Comparison of ENCODE assay signal across 8 cellular contexts in the genomic region with DNA sequence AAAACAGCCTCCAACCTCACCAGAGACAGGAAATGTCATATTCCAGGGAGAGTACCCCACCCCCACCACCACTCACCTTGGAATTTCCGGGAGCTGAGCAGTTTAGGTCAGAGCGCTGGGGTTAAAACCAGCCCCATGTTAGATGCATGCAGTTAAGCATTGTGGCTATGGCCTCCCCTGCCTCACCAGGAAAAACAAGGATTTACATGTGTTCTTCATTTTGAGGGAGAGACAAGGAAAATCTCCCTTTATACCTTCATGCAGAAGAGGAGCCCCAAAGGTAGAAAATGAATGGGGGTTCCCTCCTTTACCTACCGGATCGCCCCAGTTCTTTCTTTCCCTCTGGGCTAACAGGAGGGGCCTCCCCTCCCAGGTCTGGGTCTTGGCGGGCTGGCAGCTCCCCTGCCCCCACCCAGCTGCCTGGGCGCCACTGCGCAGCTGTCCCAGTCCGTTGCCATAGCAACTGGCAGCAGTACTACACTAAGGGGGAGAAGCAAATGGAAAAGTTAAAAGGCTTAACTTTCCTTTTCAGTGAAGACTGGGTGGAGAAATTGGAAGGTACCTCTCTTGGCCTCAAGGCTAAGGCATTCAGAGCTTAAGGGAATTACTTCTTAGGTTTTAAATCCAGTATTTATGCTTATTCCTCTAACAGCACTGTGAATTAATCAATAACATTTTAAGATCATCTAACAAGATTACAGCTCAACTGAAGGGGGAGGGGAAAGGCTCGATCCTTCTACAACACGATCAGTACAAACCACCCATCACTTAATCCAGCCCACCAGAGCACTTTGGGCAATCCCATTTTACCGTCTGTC. TPM values are rescaled to one million over a fixed set of nuclear protein-coding genes. Genes with fewer than 3 reads are reported as not detected.
A peak's percentile ranks its signal among the peaks of the same experiment; 100 is the strongest.
DNase-seq lines count a peak whose midpoint lies in the region; ATAC-seq lines count a peak whose summit lies in the region.

No MANE protein-coding gene starts in this region.

- peaks cover 46% of the 10 kb centered on the region for H3K4me1 Mint-ChIP-seq in activated CD4-positive, alpha-beta memory T cell treated with anti-CD3 and anti-CD28 coated beads for 36 hours (ENCODE audit: low read depth)
- H3K4me1 Mint-ChIP-seq in activated CD4-positive, alpha-beta memory T cell treated with anti-CD3 and anti-CD28 coated beads, Interleukin-2, amount 10 ng/mL, durations not matched to agents 7 days and 5 days: peaks cover 24% of the 10 kb centered on the region
- peaks cover 30% of the 10 kb centered on the region for H3K4me1 Mint-ChIP-seq in stimulated activated naive CD8-positive, alpha-beta T cell treated with anti-CD3 and anti-CD28 coated beads, Interleukin-15, amount 100 ng/mL, for 72 hours

- CTCF ChIA-PET in activated CD4-positive, alpha-beta memory T cell treated with anti-CD3 and anti-CD28 coated beads for 36 hours (lab: Charles Lee): interaction anchor here (0.8 to 2.4 kb wide), 7 partner anchors 10 to 400 kb away, joined by 3 to 10 read pairs (median 6); a partner anchor contains a TSS
- CTCF ChIA-PET in activated CD4-positive, alpha-beta memory T cell treated with anti-CD3 and anti-CD28 coated beads, Interleukin-2, amount 10 ng/mL, durations not matched to agents 7 days and 5 days (lab: Charles Lee): interaction anchor here (1.2 to 2.3 kb wide), 4 partner anchors 8 to 120 kb away, joined by 3 to 10 read pairs (median 6); a partner anchor contains a TSS

- peak; percentile 38 for DNase-seq in activated CD4-positive, alpha-beta memory T cell treated with anti-CD3 and anti-CD28 coated beads for 36 hours
- DNase-seq in activated CD4-positive, alpha-beta memory T cell treated with anti-CD3 and anti-CD28 coated beads, Interleukin-2, amount 10 ng/mL, durations not matched to agents 7 days and 5 days: no peak
- peak; percentile 90 to 96 for DNase-seq in NCI-H524 (lab: John Stamatoyannopoulos, UW)
- DNase-seq in activated CD8-positive, alpha-beta memory T cell treated with anti-CD3 and anti-CD28 coated beads, Interleukin-2, amount 50 U/mL, for 48 hours: peak; percentile 69
- DNase-seq in epithelial cell of prostate (ENCODE audit: low read depth, low spot score): no peak
- peak; percentile 41 to 70 for DNase-seq in stimulated activated naive CD8-positive, alpha-beta T cell treated with anti-CD3 and anti-CD28 coated beads, Interleukin-15, amount 100 ng/mL, for 72 hours

- WGBS in mesodermal cell (ENCODE audit: insufficient coverage in 2 of 2), 2 experiments: 0% methylated on average over 3 to 4 of the region's 11 CpGs

- peaks cover 53% of the 10 kb centered on the region for H3K4me1 ChIP-seq in mesodermal cell (ENCODE audit: control insufficient read depth, insufficient read depth, low read length, poor library complexity, severe bottlenecking)

- no peaks in the 10 kb centered on the region for H3K9me3 ChIP-seq in mesodermal cell (ENCODE audit: control insufficient read depth, low read length)

- H3K27ac Mint-ChIP-seq in activated CD4-positive, alpha-beta memory T cell treated with anti-CD3 and anti-CD28 coated beads for 36 hours: no peak overlapping the region
- no peak overlapping the region for H3K27ac Mint-ChIP-seq in activated CD4-positive, alpha-beta memory T cell treated with anti-CD3 and anti-CD28 coated beads, Interleukin-2, amount 10 ng/mL, durations not matched to agents 7 days and 5 days
- H3K27ac Mint-ChIP-seq in stimulated activated naive CD8-positive, alpha-beta T cell treated with anti-CD3 and anti-CD28 coated beads, Interleukin-15, amount 100 ng/mL, for 72 hours: peak overlapping the region; percentile 94

- POLR2A ChIA-PET in activated CD4-positive, alpha-beta memory T cell treated with anti-CD3 and anti-CD28 coated beads for 36 hours (lab: Charles Lee): interaction anchor here (1.2 kb wide), 1 partner anchor 25 kb away, joined by 3 read pairs; no protein-coding TSS in a partner anchor
- POLR2A ChIA-PET in activated CD4-positive, alpha-beta memory T cell treated with anti-CD3 and anti-CD28 coated beads, Interleukin-2, amount 10 ng/mL, durations not matched to agents 7 days and 5 days (lab: Charles Lee): interaction anchor here (1.0 to 6.6 kb wide), 3 partner anchors 11 to 21 kb away, joined by 3 to 33 read pairs (median 5); a partner anchor contains a TSS

- H3K27ac ChIP-seq in epithelial cell of prostate: peak overlapping the region; percentile 84
- H3K27ac ChIP-seq in mesodermal cell (ENCODE audit: low read depth, low read length, severe bottlenecking): peak overlapping the region; percentile 99

- H3K9me3 Mint-ChIP-seq in activated CD4-positive, alpha-beta memory T cell treated with anti-CD3 and anti-CD28 coated beads for 36 hours: no peaks in the 10 kb centered on the region
- H3K9me3 Mint-ChIP-seq in activated CD4-positive, alpha-beta memory T cell treated with anti-CD3 and anti-CD28 coated beads, Interleukin-2, amount 10 ng/mL, durations not matched to agents 7 days and 5 days: no peaks in the 10 kb centered on the region
- no peaks in the 10 kb centered on the region for H3K9me3 Mint-ChIP-seq in stimulated activated naive CD8-positive, alpha-beta T cell treated with anti-CD3 and anti-CD28 coated beads, Interleukin-15, amount 100 ng/mL, for 72 hours

- H3K36me3 ChIP-seq in mesodermal cell (ENCODE audit: control insufficient read depth, insufficient read depth, low read length): peaks cover 33% of the 10 kb centered on the region

- no peaks in the 10 kb centered on the region for H3K27me3 Mint-ChIP-seq in activated CD4-positive, alpha-beta memory T cell treated with anti-CD3 and anti-CD28 coated beads for 36 hours
- H3K27me3 Mint-ChIP-seq in activated CD4-positive, alpha-beta memory T cell treated with anti-CD3 and anti-CD28 coated beads, Interleukin-2, amount 10 ng/mL, durations not matched to agents 7 days and 5 days: no peaks in the 10 kb centered on the region
- H3K27me3 Mint-ChIP-seq in stimulated activated naive CD8-positive, alpha-beta T cell treated with anti-CD3 and anti-CD28 coated beads, Interleukin-15, amount 100 ng/mL, for 72 hours: no peaks in the 10 kb centered on the region

- peaks cover 33% of the 10 kb centered on the region for H3K36me3 Mint-ChIP-seq in activated CD4-positive, alpha-beta memory T cell treated with anti-CD3 and anti-CD28 coated beads for 36 hours
- H3K36me3 Mint-ChIP-seq in activated CD4-positive, alpha-beta memory T cell treated with anti-CD3 and anti-CD28 coated beads, Interleukin-2, amount 10 ng/mL, durations not matched to agents 7 days and 5 days (ENCODE audit: low read depth): peaks cover 19% of the 10 kb centered on the region

- intact Hi-C loops in activated CD4-positive, alpha-beta memory T cell treated with anti-CD3 and anti-CD28 coated beads for 36 hours (cut with micrococcal nuclease): no loop called here

- H3K4me3 Mint-ChIP-seq in activated CD4-positive, alpha-beta memory T cell treated with anti-CD3 and anti-CD28 coated beads for 36 hours: no peak overlapping the region
- H3K4me3 Mint-ChIP-seq in activated CD4-positive, alpha-beta memory T cell treated with anti-CD3 and anti-CD28 coated beads, Interleukin-2, amount 10 ng/mL, durations not matched to agents 7 days and 5 days: no peak overlapping the region
- peak overlapping the region; percentile 73 to 91 for H3K4me3 Mint-ChIP-seq in stimulated activated naive CD8-positive, alpha-beta T cell treated with anti-CD3 and anti-CD28 coated beads, Interleukin-15, amount 100 ng/mL, for 72 hours

- peak; percentile 79 for ATAC-seq in HG03196 (IDR thresholded peaks at IDR 0.05; ENCODE audit: unreplicated experiment)
- peak; percentile 98 for ATAC-seq in stimulated activated naive CD8-positive, alpha-beta T cell treated with anti-CD3 and anti-CD28 coated beads, Interleukin-15, amount 100 ng/mL, for 72 hours

- H3K4me3 ChIP-seq in mesodermal cell (ENCODE audit: extremely low read depth, insufficient read depth, low read length, poor library complexity, severe bottlenecking): peak overlapping the region; percentile 35

RNA-seq across cellular contexts. Expression of a gene that starts 20.5 kb away (rescaled TPM):
- 100 to 1,000 TPM; 132 to 138 TPM for total RNA-seq in activated CD4-positive, alpha-beta memory T cell treated with anti-CD3 and anti-CD28 coated beads for 36 hours
- total RNA-seq in activated CD4-positive, alpha-beta memory T cell treated with anti-CD3 and anti-CD28 coated beads, Interleukin-2, amount 10 ng/mL, durations not matched to agents 7 days and 5 days: 100 to 1,000 TPM; 103 to 106 TPM
- polyA plus RNA-seq in mesodermal cell (2013, experiment 1 of 2): 70.9 TPM
- polyA plus RNA-seq in mesodermal cell (2013, experiment 2 of 2): 64.6 TPM

RNA-seq across cellular contexts. Expression of a gene that starts 21.1 kb away (rescaled TPM):
- 1,000 to 10,000 TPM; 2,070 to 2,080 TPM for total RNA-seq in activated CD4-positive, alpha-beta memory T cell treated with anti-CD3 and anti-CD28 coated beads for 36 hours
- total RNA-seq in activated CD4-positive, alpha-beta memory T cell treated with anti-CD3 and anti-CD28 coated beads, Interleukin-2, amount 10 ng/mL, durations not matched to agents 7 days and 5 days: 1,000 to 10,000 TPM; 1,361 to 1,363 TPM
- 1,805 TPM for polyA plus RNA-seq in mesodermal cell (2013, experiment 1 of 2)
- polyA plus RNA-seq in mesodermal cell (2013, experiment 2 of 2): 1,831 TPM

RNA-seq across cellular contexts. Expression of a gene that starts 41.4 kb away (rescaled TPM):
- not detected for total RNA-seq in activated CD4-positive, alpha-beta memory T cell treated with anti-CD3 and anti-CD28 coated beads for 36 hours
- under 1 TPM in 1 of 2 experiments, not detected in 1; 0.20 TPM for total RNA-seq in activated CD4-positive, alpha-beta memory T cell treated with anti-CD3 and anti-CD28 coated beads, Interleukin-2, amount 10 ng/mL, durations not matched to agents 7 days and 5 days
- 1.5 TPM for polyA plus RNA-seq in mesodermal cell (2013, experiment 1 of 2)
- polyA plus RNA-seq in mesodermal cell (2013, experiment 2 of 2): 1.7 TPM

Comparison
In these comparisons a context has a peak if more than half of its experiments do, and no peak if none do; other contexts are left out.
1. DNase-seq: peak in activated CD4-positive, alpha-beta memory T cell treated with anti-CD3 and anti-CD28 coated beads for 36 hours (single experiment), NCI-H524 (2 of 2), activated CD8-positive, alpha-beta memory T cell treated with anti-CD3 and anti-CD28 coated beads, Interleukin-2, amount 50 U/mL, for 48 hours (single experiment) and stimulated activated naive CD8-positive, alpha-beta T cell treated with anti-CD3 and anti-CD28 coated beads, Interleukin-15, amount 100 ng/mL, for 72 hours (2 of 2); none in activated CD4-positive, alpha-beta memory T cell treated with anti-CD3 and anti-CD28 coated beads, Interleukin-2, amount 10 ng/mL, durations not matched to agents 7 days and 5 days (single experiment) and epithelial cell of prostate (single experiment).
2. H3K27ac Mint-ChIP-seq: peak in stimulated activated naive CD8-positive, alpha-beta T cell treated with anti-CD3 and anti-CD28 coated beads, Interleukin-15, amount 100 ng/mL, for 72 hours (2 of 2); none in activated CD4-positive, alpha-beta memory T cell treated with anti-CD3 and anti-CD28 coated beads for 36 hours (single experiment) and activated CD4-positive, alpha-beta memory T cell treated with anti-CD3 and anti-CD28 coated beads, Interleukin-2, amount 10 ng/mL, durations not matched to agents 7 days and 5 days (single experiment).
3. H3K4me3 Mint-ChIP-seq: peak in stimulated activated naive CD8-positive, alpha-beta T cell treated with anti-CD3 and anti-CD28 coated beads, Interleukin-15, amount 100 ng/mL, for 72 hours (2 of 2); none in activated CD4-positive, alpha-beta memory T cell treated with anti-CD3 and anti-CD28 coated beads for 36 hours (single experiment) and activated CD4-positive, alpha-beta memory T cell treated with anti-CD3 and anti-CD28 coated beads, Interleukin-2, amount 10 ng/mL, durations not matched to agents 7 days and 5 days (single experiment).